Comparison of ENCODE assay signal across 18 cellular contexts in genomic region chr6:106170030-106170791, GRCh38.
DNase-seq lines count a peak whose midpoint lies in the region; ATAC-seq, FAIRE-seq and TF ChIP-seq lines count a peak whose summit lies in the region.
"Had no signal": no experiment of that assay in that cellular context is flagged by ENCODE, and none has a peak within 500 bp of the region (broad histone marks: within the 10 kb centered on the region; RNA-seq: fewer than 3 reads in every experiment).

No MANE protein-coding gene starts in this region.

- dilution Hi-C loops in IMR-90 (cut with HindIII; ENCODE audit: low sequenced_read_pairs, unreplicated experiment), result no loop called here

- H3K4me3 ChIP-seq in IMR-90 (ENCODE audit: insufficient read depth, low read depth, low read length) (no peak overlapping the region), esophagus muscularis mucosa (no peak overlapping the region), lower leg skin (ENCODE audit: low read depth, poor library complexity, severe bottlenecking) (no peak overlapping the region)
- H3K4me3 ChIP-seq: SJSA1 had no signal

- ATAC-seq in IMR-90 (ENCODE audit: low read depth), result no peak
- no peak for ATAC-seq in activated CD8-positive, alpha-beta T cell treated with anti-CD3 and anti-CD28 coated beads for 36 hours
- no peak; the same call in 1 of the 2 replicates for ATAC-seq in WTC11
- ATAC-seq: HepG2, PC-3 had no signal

- no peak for TF ChIP-seq CTCF in IMR-90 (conservative IDR thresholded peaks at IDR 0.05; ENCODE audit: low read depth, low read length)
- no peak for TF ChIP-seq CTCF in activated CD8-positive, alpha-beta T cell treated with anti-CD3 and anti-CD28 coated beads for 36 hours (IDR thresholded peaks at IDR 0.05)
- TF ChIP-seq CTCF in esophagus muscularis mucosa (IDR thresholded peaks at IDR 0.05), result no peak
- no peak for TF ChIP-seq CTCF in WTC11 (IDR thresholded peaks at IDR 0.05)
- TF ChIP-seq CTCF in lower leg skin (IDR thresholded peaks at IDR 0.05), result no peak

- WGBS in IMR-90 (ENCODE audit: extremely low coverage in 2 of 2, insufficient read length in 1 of 2), 2 experiments, result 87% methylated on average over 3 of the region's 5 CpGs; no CpG with 5 or more reads in 1 of the 2 experiments
- WGBS in esophagus muscularis mucosa, result 96% methylated on average over 5 of the region's 5 CpGs
- WGBS in lower leg skin, 2 donors, result 95% methylated on average over 5 of the region's 5 CpGs

- no peak overlapping the region for H2BK20ac ChIP-seq in IMR-90 (ENCODE audit: low read depth, low read length)

- no peak overlapping the region for H3K56ac ChIP-seq in IMR-90 (ENCODE audit: extremely low read depth, insufficient read depth, low read length)

- in situ Hi-C loops in IMR-90 (cut with MboI; ENCODE audit: low sequenced_read_pairs), result no loop called here

- H2AK5ac ChIP-seq in IMR-90 (ENCODE audit: low read depth, low read length), result no peak overlapping the region

- peaks cover 2% of the 10 kb centered on the region; the same call in 1 of the 2 replicates for H3K9me1 ChIP-seq in IMR-90 (ENCODE audit: insufficient read depth, low read length)

- CTCF ChIA-PET in IMR-90 (lab: Yijun Ruan, JAX) (no interaction called here), WTC11 (lab: Charles Lee) (interaction anchor here (1.1 to 1.6 kb wide), 3 partner anchors 53 to 301 kb away, joined by 3 to 5 read pairs (median 3); no protein-coding TSS in a partner anchor)
- CTCF ChIA-PET in activated CD8-positive, alpha-beta T cell treated with anti-CD3 and anti-CD28 coated beads for 36 hours (lab: Charles Lee), result interaction anchor here (1.0 to 2.4 kb wide), 2 partner anchors 12 to 51 kb away, joined by 3 to 10 read pairs; no protein-coding TSS in a partner anchor

- no peak overlapping the region; the same call in 1 of the 2 replicates for H3K23ac ChIP-seq in IMR-90 (ENCODE audit: low read depth, low read length)

- H3K18ac ChIP-seq in IMR-90 (ENCODE audit: low read depth, low read length), result no peak overlapping the region

- H3K9me3 ChIP-seq in IMR-90 (ENCODE audit: control insufficient read depth, insufficient read depth, low read length) (no peaks in the 10 kb centered on the region), esophagus muscularis mucosa (no peaks in the 10 kb centered on the region)
- H3K9me3 ChIP-seq: Caco-2, SJSA1 had no signal

- H3K9me3 Mint-ChIP-seq in activated CD8-positive, alpha-beta T cell treated with anti-CD3 and anti-CD28 coated beads for 36 hours, result peaks cover 2% of the 10 kb centered on the region
- H3K9me3 Mint-ChIP-seq in WTC11, result no peaks in the 10 kb centered on the region

- no peak for TF ChIP-seq RAD21 in IMR-90 (IDR thresholded peaks at IDR 0.05; ENCODE audit: low read length)

- no peak overlapping the region for H3K4me2 ChIP-seq in IMR-90 (ENCODE audit: low read depth, low read length)

- intact Hi-C loops in IMR-90 (cut with micrococcal nuclease) (no loop called here), esophagus muscularis mucosa (cut with DNase I) (no loop called here), lower leg skin (cut with DNase I; ENCODE audit: low total_unique reads) (no loop called here)
- intact Hi-C loops in activated CD8-positive, alpha-beta T cell treated with anti-CD3 and anti-CD28 coated beads for 36 hours (cut with micrococcal nuclease), result no loop called here

- H3K79me1 ChIP-seq in IMR-90 (ENCODE audit: low read depth in 1 of 2, low read length in 2 of 2), result no peaks in the 10 kb centered on the region

- no peak overlapping the region for H4K5ac ChIP-seq in IMR-90 (ENCODE audit: low read depth, low read length)

- H3K36me3 ChIP-seq in IMR-90 (ENCODE audit: control insufficient read depth, insufficient read depth, low read length) (no peaks in the 10 kb centered on the region), esophagus muscularis mucosa (no peaks in the 10 kb centered on the region)
- H3K36me3 ChIP-seq: SJSA1 had no signal

- no peak for TF ChIP-seq EP300 in esophagus muscularis mucosa (IDR thresholded peaks at IDR 0.05)

- FAIRE-seq in GM12891 (lab: Jason Lieb, UNC), result peak; percentile 31
- FAIRE-seq: H54, HepG2 had no signal

- no peak overlapping the region for H4K91ac ChIP-seq in IMR-90 (ENCODE audit: insufficient read depth, low read depth, low read length)

- TF ChIP-seq POLR2A in GM12891 (IDR thresholded peaks at IDR 0.05; ENCODE audit: low read depth, low read length) (no peak), IMR-90 (IDR thresholded peaks at IDR 0.05; ENCODE audit: low read depth, low read length) (no peak), esophagus muscularis mucosa (IDR thresholded peaks at IDR 0.05; ENCODE audit: low read depth) (no peak), lower leg skin (IDR thresholded peaks at IDR 0.05) (no peak)

- H3K4me3 Mint-ChIP-seq in activated CD8-positive, alpha-beta T cell treated with anti-CD3 and anti-CD28 coated beads for 36 hours, result no peak overlapping the region
- H3K4me3 Mint-ChIP-seq in WTC11, result no peak overlapping the region
- H3K4me3 Mint-ChIP-seq: CD14-positive monocyte had no signal

- no peak for DNase-seq in GM12891 (ENCODE audit: insufficient read length, low spot score)
- no peak for DNase-seq in IMR-90
- DNase-seq in activated CD8-positive, alpha-beta T cell treated with anti-CD3 and anti-CD28 coated beads for 36 hours, result no peak
- peak; percentile 50 for DNase-seq in esophagus muscularis mucosa (ENCODE audit: extremely low spot score)
- DNase-seq in WTC11 (ENCODE audit: low spot score), result no peak
- no peak for DNase-seq in lower leg skin (ENCODE audit: low spot score in 2 of 2)
- DNase-seq in NCI-H524 (lab: John Stamatoyannopoulos, UW), result no peak
- DNase-seq: ACHN, AML-193, Caco-2, DMS153, NCI-H1105 treated with DMSO at 0.1 percent for 48 hours, NCI-H187, PC-3 had no signal

- no peak overlapping the region for H2BK15ac ChIP-seq in IMR-90 (ENCODE audit: low read depth, low read length)

- H3K9ac ChIP-seq in IMR-90 (ENCODE audit: low read depth, low read length), result no peak overlapping the region

- no peaks in the 10 kb centered on the region for H4K20me1 ChIP-seq in IMR-90 (ENCODE audit: insufficient read depth, low read length)

- BruUV-seq in IMR-90 (replicated peaks; lab: Mats Ljungman, UMichigan), result no TSS peak

- H2AFZ ChIP-seq in IMR-90 (replicated peaks; ENCODE audit: low read length, poor library complexity), result no peak overlapping the region

- no peaks in the 10 kb centered on the region for H3K4me1 ChIP-seq in IMR-90 (ENCODE audit: control insufficient read depth, insufficient read depth, low read length)
- H3K4me1 ChIP-seq in esophagus muscularis mucosa, result no peaks in the 10 kb centered on the region
- H3K4me1 ChIP-seq: Caco-2, SJSA1 had no signal

- H3K36me3 Mint-ChIP-seq in activated CD8-positive, alpha-beta T cell treated with anti-CD3 and anti-CD28 coated beads for 36 hours (ENCODE audit: low read depth), result peaks cover 2% of the 10 kb centered on the region
- no peaks in the 10 kb centered on the region for H3K36me3 Mint-ChIP-seq in WTC11

- peak overlapping the region; percentile 28 for H3K27ac Mint-ChIP-seq in activated CD8-positive, alpha-beta T cell treated with anti-CD3 and anti-CD28 coated beads for 36 hours
- H3K27ac Mint-ChIP-seq in WTC11, result no peak overlapping the region

- H2BK120ac ChIP-seq in IMR-90 (ENCODE audit: low read depth, low read length), result no peak overlapping the region

- no peak overlapping the region for H2BK5ac ChIP-seq in IMR-90 (ENCODE audit: low read depth, low read length, poor library complexity, severe bottlenecking)

- H3K27me3 Mint-ChIP-seq in activated CD8-positive, alpha-beta T cell treated with anti-CD3 and anti-CD28 coated beads for 36 hours, result no peaks in the 10 kb centered on the region
- H3K27me3 Mint-ChIP-seq in WTC11 (ENCODE audit: low read depth), result no peaks in the 10 kb centered on the region

- no peak overlapping the region for H3K27ac ChIP-seq in IMR-90 (ENCODE audit: insufficient read depth, low read length)
- H3K27ac ChIP-seq in esophagus muscularis mucosa (replicated peaks in 1 of 4), result no peak overlapping the region
- H3K27ac ChIP-seq: SJSA1 had no signal

- H3K27me3 ChIP-seq in IMR-90 (ENCODE audit: control insufficient read depth, insufficient read depth, low read length) (no peaks in the 10 kb centered on the region), esophagus muscularis mucosa (no peaks in the 10 kb centered on the region)
- H3K27me3 ChIP-seq: SJSA1 had no signal

- peaks cover 52% of the 10 kb centered on the region for H3K4me1 Mint-ChIP-seq in activated CD8-positive, alpha-beta T cell treated with anti-CD3 and anti-CD28 coated beads for 36 hours (ENCODE audit: low read depth)
- H3K4me1 Mint-ChIP-seq in WTC11, result peaks cover 20% of the 10 kb centered on the region

- H3K4ac ChIP-seq in IMR-90 (ENCODE audit: low read depth, low read length), result no peak overlapping the region

- H4K8ac ChIP-seq in IMR-90 (ENCODE audit: low read depth in 2 of 2, low read length in 2 of 2), result no peak overlapping the region

- no peak overlapping the region for H2AK9ac ChIP-seq in IMR-90 (replicated peaks; ENCODE audit: low read depth, low read length, poor library complexity)

- POLR2A ChIA-PET in IMR-90 (lab: Charles Lee; ENCODE audit: unreplicated experiment) (no interaction called here), WTC11 (lab: Charles Lee) (no interaction called here)
- POLR2A ChIA-PET in activated CD8-positive, alpha-beta T cell treated with anti-CD3 and anti-CD28 coated beads for 36 hours (lab: Charles Lee), result interaction anchor here (1.0 to 4.2 kb wide), 2 partner anchors 10 to 71 kb away, joined by 3 to 13 read pairs; no protein-coding TSS in a partner anchor

- peak overlapping the region; percentile 63; the same call in 1 of the 2 replicates for H3K14ac ChIP-seq in IMR-90 (replicated peaks; ENCODE audit: low read depth, low read length)

TF ChIP-seq in GM12891, 5 proteins besides CTCF, POLR2A, EP300 and RAD21 (continues in another document):
- TF ChIP-seq POLR2AphosphoS5 (IDR thresholded peaks at IDR 0.05; ENCODE audit: low read depth, low read length), result no peak
- no peak for TF ChIP-seq POU2F2 (IDR thresholded peaks at IDR 0.05; ENCODE audit: low read depth, low read length)
- TF ChIP-seq TAF1 (IDR thresholded peaks at IDR 0.05; ENCODE audit: low read depth, low read length), result no peak
- no peak for TF ChIP-seq PAX5 (IDR thresholded peaks at IDR 0.05; ENCODE audit: insufficient read depth, low read length, severe bottlenecking)

TF ChIP-seq in IMR-90, 13 proteins besides CTCF, POLR2A, EP300 and RAD21 (continues in another document):
- TF ChIP-seq MXI1 (IDR thresholded peaks at IDR 0.05; ENCODE audit: borderline replicate concordance, low read depth, low read length), result no peak

TF ChIP-seq in WTC11, 78 proteins besides CTCF, POLR2A, EP300 and RAD21 (continues in another document):
- TF ChIP-seq CDX4 (CRISPR knock-in tag; IDR thresholded peaks at IDR 0.05; ENCODE audit: borderline replicate concordance) (no peak), NFYB (CRISPR knock-in tag; conservative IDR thresholded peaks at IDR 0.05; ENCODE audit: low read depth) (no peak)
